In the genomic region with DNA sequence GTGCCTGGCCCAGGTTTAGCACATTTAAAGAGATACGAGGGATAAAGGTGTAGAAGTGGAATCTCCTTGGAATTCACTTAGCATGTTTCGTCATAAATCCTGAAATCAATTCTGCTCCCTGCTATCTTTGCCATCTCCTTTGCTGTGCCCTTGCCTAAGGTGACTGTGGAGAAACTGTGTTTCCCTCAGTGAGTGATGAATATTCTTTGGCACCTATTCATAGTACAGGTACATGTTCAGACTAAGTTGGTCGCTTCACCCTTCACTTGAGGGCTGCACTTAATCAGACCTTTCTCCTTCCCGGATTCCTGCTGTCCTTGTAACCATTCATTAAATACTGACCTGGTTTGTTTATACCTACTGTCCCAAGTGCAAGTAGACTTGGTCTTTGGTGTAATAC, we compare ENCODE assay signal across 26 cellular contexts.
"Had no signal": no experiment of that assay in that cellular context is flagged by ENCODE, and none has a peak within 500 bp of the region (broad histone marks: within the 10 kb centered on the region; RNA-seq: fewer than 3 reads in every experiment).

No MANE protein-coding gene starts in this region.

- H3K27ac Mint-ChIP-seq: activated CD4-positive, alpha-beta memory T cell treated with anti-CD3 and anti-CD28 coated beads, Interleukin-2, amount 10 ng/mL, durations not matched to agents 7 days and 5 days; activated CD4-positive, alpha-beta T cell treated with anti-CD3 and anti-CD28 coated beads for 36 hours; activated naive CD8-positive, alpha-beta T cell treated with anti-CD3 and anti-CD28 coated beads, Interleukin-2, amount 10 ng/mL, durations not matched to agents 7 days and 5 days; activated T-cell treated with anti-CD3 and anti-CD28 coated beads, Interleukin-2, amount 50 U/mL, for 72 hours; activated T-helper 2 cell treated with anti-CD3 and anti-CD28 coated beads, Interferon-gamma antibody, Interleukin-2, Interleukin-4, amounts not matched to agents 10 μg/mL and 5 μg/mL and 100 μg/mL, durations not matched to agents 14 hours and 24 hours and 36 hours; T-helper 17 cell had no signal

- H3K4me3 ChIP-seq: adrenal gland, MG63, Peyer's patch had no signal

- H3K27me3 Mint-ChIP-seq: activated CD4-positive, alpha-beta memory T cell treated with anti-CD3 and anti-CD28 coated beads, Interleukin-2, amount 10 ng/mL, durations not matched to agents 7 days and 5 days; activated CD4-positive, alpha-beta T cell treated with anti-CD3 and anti-CD28 coated beads for 36 hours; activated naive CD8-positive, alpha-beta T cell treated with anti-CD3 and anti-CD28 coated beads, Interleukin-2, amount 10 ng/mL, durations not matched to agents 7 days and 5 days; T-helper 17 cell had no signal

- H3K36me3 ChIP-seq: adrenal gland, Peyer's patch had no signal

- H3K9me3 ChIP-seq: adrenal gland, MG63, Peyer's patch had no signal

- H3K4me3 Mint-ChIP-seq: activated CD4-positive, alpha-beta memory T cell treated with anti-CD3 and anti-CD28 coated beads, Interleukin-2, amount 10 ng/mL, durations not matched to agents 7 days and 5 days; activated CD4-positive, alpha-beta T cell treated with anti-CD3 and anti-CD28 coated beads for 36 hours; activated naive CD8-positive, alpha-beta T cell treated with anti-CD3 and anti-CD28 coated beads, Interleukin-2, amount 10 ng/mL, durations not matched to agents 7 days and 5 days; activated T-cell treated with anti-CD3 and anti-CD28 coated beads, Interleukin-2, amount 50 U/mL, for 72 hours; T-helper 17 cell had no signal

- H3K27ac ChIP-seq: adrenal gland, RWPE1 had no signal

- H3K4me1 ChIP-seq: Peyer's patch had no signal

- H3K4me1 Mint-ChIP-seq: activated CD4-positive, alpha-beta T cell treated with anti-CD3 and anti-CD28 coated beads for 36 hours; activated naive CD8-positive, alpha-beta T cell treated with anti-CD3 and anti-CD28 coated beads, Interleukin-2, amount 10 ng/mL, durations not matched to agents 7 days and 5 days had no signal

- DNase-seq: activated CD4-positive, alpha-beta memory T cell treated with anti-CD3 and anti-CD28 coated beads, Interleukin-2, amount 10 ng/mL, durations not matched to agents 7 days and 5 days; activated CD4-positive, alpha-beta T cell treated with anti-CD3 and anti-CD28 coated beads for 36 hours; activated CD4-positive, alpha-beta T cell treated with anti-CD3 and anti-CD28 coated beads, Interleukin-2, amount 50 U/mL, for 1 hour; activated CD4-positive, CD25-positive, alpha-beta regulatory T cell; activated gamma-delta T cell treated with Interleukin-2 at 50 U/mL for 16 hours; activated naive CD4-positive, alpha-beta T cell treated with anti-CD3 and anti-CD28 coated beads, Interleukin-2, amount 50 U/mL, for 16 hours; activated naive CD8-positive, alpha-beta T cell treated with anti-CD3 and anti-CD28 coated beads, Interleukin-2, amount 10 ng/mL, durations not matched to agents 7 days and 5 days; activated T-cell treated with anti-CD3 and anti-CD28 coated beads, Interleukin-2, amount 50 U/mL, for 72 hours; adrenal gland; anterior cingulate cortex; MG63; MV-4-11; NCI-H1092 treated with DMSO at 0.1 percent for 48 hours; NCI-H1436; NCI-H1694 treated with DMSO at 0.1 percent for 48 hours; NCI-H2029 treated with DMSO at 0.1 percent for 48 hours; NCI-H345; NCI-H510A; NCI-H69; NK-92 treated with Interleukin-12 subunit alpha and Interleukin-12 subunit beta, amount 100 ng/mL, for 24 hours; Peyer's patch; SHP77; T-helper 17 cell; T-helper 9 cell had no signal

- ATAC-seq: activated CD4-positive, alpha-beta T cell treated with anti-CD3 and anti-CD28 coated beads for 36 hours; activated T-cell treated with anti-CD3 and anti-CD28 coated beads, Interleukin-2, amount 50 U/mL, for 72 hours; T-helper 17 cell had no signal

- H3K9me3 Mint-ChIP-seq: activated CD4-positive, alpha-beta memory T cell treated with anti-CD3 and anti-CD28 coated beads, Interleukin-2, amount 10 ng/mL, durations not matched to agents 7 days and 5 days; activated naive CD8-positive, alpha-beta T cell treated with anti-CD3 and anti-CD28 coated beads, Interleukin-2, amount 10 ng/mL, durations not matched to agents 7 days and 5 days; activated T-cell treated with anti-CD3 and anti-CD28 coated beads, Interleukin-2, amount 50 U/mL, for 72 hours; activated T-helper 2 cell treated with anti-CD3 and anti-CD28 coated beads, Interferon-gamma antibody, Interleukin-2, Interleukin-4, amounts not matched to agents 10 μg/mL and 5 μg/mL and 100 μg/mL, durations not matched to agents 14 hours and 24 hours and 36 hours had no signal

- H3K27me3 ChIP-seq: adrenal gland, MG63, Peyer's patch had no signal
